22 cellular contexts compared by ENCODE assay signal in genomic region chr6:163608060-163608752, GRCh38.
A peak's percentile ranks its signal among the peaks of the same experiment; 100 is the strongest.
DNase-seq lines count a peak whose midpoint lies in the region; ATAC-seq and TF ChIP-seq lines count a peak whose summit lies in the region.
"Had no signal": no experiment of that assay in that cellular context is flagged by ENCODE, and none has a peak within 500 bp of the region (broad histone marks: within the 10 kb centered on the region; RNA-seq: fewer than 3 reads in every experiment).

No MANE protein-coding gene starts in this region.

- peak; percentile 42 for ATAC-seq in stimulated activated naive CD8-positive, alpha-beta T cell treated with anti-CD3 and anti-CD28 coated beads, Interleukin-15, amount 100 ng/mL, for 72 hours
- ATAC-seq in stimulated activated naive CD8-positive, alpha-beta T cell treated with anti-CD3 and anti-CD28 coated beads, Interleukin-15, Interleukin-2, amounts not matched to agents 100 U/mL and 50 U/mL, for 24 hours, result no peak
- ATAC-seq: HepG2, Panc1 had no signal

- no peak overlapping the region for H2BK5ac ChIP-seq in mesenchymal stem cell (ENCODE audit: low read depth, low read length, poor library complexity, severe bottlenecking)
- no peak overlapping the region for H2BK5ac ChIP-seq in trophoblast cell (ENCODE audit: low read depth, low read length, poor library complexity)

- H3K18ac ChIP-seq in mesenchymal stem cell (ENCODE audit: low read depth in 1 of 2, low read length in 2 of 2) (no peak overlapping the region), trophoblast cell (ENCODE audit: low read length) (no peak overlapping the region)

- peak overlapping the region in 1 of 2 experiments; percentile 1 for H3K14ac ChIP-seq in mesenchymal stem cell (ENCODE audit: low read length in 2 of 2)
- H3K14ac ChIP-seq in trophoblast cell (ENCODE audit: low read length), result no peak overlapping the region

- H3K79me2 ChIP-seq in neural progenitor cell (ENCODE audit: low read depth), result no peaks in the 10 kb centered on the region
- H3K79me2 ChIP-seq in trophoblast cell (ENCODE audit: control insufficient read depth, insufficient read depth, low read length, poor library complexity), result no peaks in the 10 kb centered on the region

- no peaks in the 10 kb centered on the region for H3K36me3 ChIP-seq in mesenchymal stem cell (ENCODE audit: control insufficient read depth in 1 of 2, insufficient read depth in 2 of 2, low read depth in 1 of 2, low read length in 2 of 2)
- no peaks in the 10 kb centered on the region for H3K36me3 ChIP-seq in neural progenitor cell
- no peaks in the 10 kb centered on the region for H3K36me3 ChIP-seq in trophoblast cell (ENCODE audit: control insufficient read depth in 1 of 2, insufficient read depth in 2 of 2, low read length in 2 of 2)
- H3K36me3 ChIP-seq: BE2C, HAP-1 had no signal

- H3K23ac ChIP-seq in mesenchymal stem cell (ENCODE audit: low read length in 2 of 2), result no peak overlapping the region
- H3K23ac ChIP-seq in trophoblast cell (ENCODE audit: low read length), result no peak overlapping the region

- no peak for DNase-seq in stimulated activated naive CD8-positive, alpha-beta T cell treated with anti-CD3 and anti-CD28 coated beads, Interleukin-15, amount 100 ng/mL, for 72 hours
- DNase-seq in stimulated activated naive CD8-positive, alpha-beta T cell treated with anti-CD3 and anti-CD28 coated beads, Interleukin-15, Interleukin-2, amounts not matched to agents 100 U/mL and 50 U/mL, for 24 hours, result no peak
- DNase-seq in mesenchymal stem cell (peak; percentile 28), neural progenitor cell (ENCODE audit: low spot score) (no peak), trophoblast cell (no peak), cortex of kidney (lab: John Stamatoyannopoulos, UW) (no peak), C1 segment of cervical spinal cord (lab: John Stamatoyannopoulos, UW) (no peak)
- DNase-seq: BE2C; CD4-positive, CD25-positive, alpha-beta regulatory T cell; DMS79; GM23248; KBM-7; MM.1S; NCI-H1048; NCI-H1417 treated with DMSO at 0.1 percent for 48 hours; NCI-H187; NCI-H774; SIG-M5 had no signal

- H3K4me2 ChIP-seq in mesenchymal stem cell (ENCODE audit: low read length, poor library complexity, severe bottlenecking), result no peak overlapping the region
- no peak overlapping the region for H3K4me2 ChIP-seq in neural progenitor cell
- H3K4me2 ChIP-seq in trophoblast cell (ENCODE audit: low read length), result no peak overlapping the region

- 63% methylated on average over 23 of the region's 23 CpGs for WGBS in mesenchymal stem cell
- no CpG with 5 or more reads among the region's 23 CpGs for WGBS in trophoblast cell (ENCODE audit: extremely low coverage, insufficient coverage, insufficient read length)

- no peaks in the 10 kb centered on the region for H3K36me3 Mint-ChIP-seq in neural progenitor cell
- H3K36me3 Mint-ChIP-seq: CD4-positive, CD25-positive, alpha-beta regulatory T cell had no signal

- H4K20me1 ChIP-seq in neural progenitor cell (ENCODE audit: low read depth), result no peaks in the 10 kb centered on the region

- H3K4me1 Mint-ChIP-seq in stimulated activated naive CD8-positive, alpha-beta T cell treated with anti-CD3 and anti-CD28 coated beads, Interleukin-15, amount 100 ng/mL, for 72 hours, result no peaks in the 10 kb centered on the region
- peaks cover 12% of the 10 kb centered on the region for H3K4me1 Mint-ChIP-seq in neural progenitor cell

- H3K4me1 ChIP-seq in mesenchymal stem cell (ENCODE audit: control insufficient read depth, insufficient read depth, low read depth, low read length) (no peaks in the 10 kb centered on the region), neural progenitor cell (no peaks in the 10 kb centered on the region), trophoblast cell (ENCODE audit: control insufficient read depth in 1 of 2, insufficient read depth in 2 of 2, low read length in 2 of 2) (no peaks in the 10 kb centered on the region)
- H3K4me1 ChIP-seq: BE2C, HAP-1 had no signal

- H3K4me3 Mint-ChIP-seq in stimulated activated naive CD8-positive, alpha-beta T cell treated with anti-CD3 and anti-CD28 coated beads, Interleukin-15, amount 100 ng/mL, for 72 hours, result no peak overlapping the region
- no peak overlapping the region for H3K4me3 Mint-ChIP-seq in neural progenitor cell
- H3K4me3 Mint-ChIP-seq: CD4-positive, CD25-positive, alpha-beta regulatory T cell had no signal

- no peak overlapping the region for H2BK120ac ChIP-seq in mesenchymal stem cell (ENCODE audit: low read depth, low read length)
- no peak overlapping the region for H2BK120ac ChIP-seq in trophoblast cell (ENCODE audit: insufficient read depth, low read length, poor library complexity)

- H3K27me3 ChIP-seq in mesenchymal stem cell (ENCODE audit: control insufficient read depth in 1 of 2, insufficient read depth in 1 of 2, low read length in 2 of 2), result no peaks in the 10 kb centered on the region
- H3K27me3 ChIP-seq in neural progenitor cell, result no peaks in the 10 kb centered on the region
- H3K27me3 ChIP-seq in trophoblast cell (ENCODE audit: insufficient read depth, low read length), result no peaks in the 10 kb centered on the region
- H3K27me3 ChIP-seq: BE2C had no signal

- no peak overlapping the region for H3K27ac ChIP-seq in mesenchymal stem cell (ENCODE audit: low read length, poor library complexity, severe bottlenecking)
- H3K27ac ChIP-seq in neural progenitor cell, result no peak overlapping the region
- H3K27ac ChIP-seq in trophoblast cell (ENCODE audit: low read depth, low read length), result no peak overlapping the region
- H3K27ac ChIP-seq: GM23248, HL-60 had no signal

- H3F3A ChIP-seq in neural progenitor cell (ENCODE audit: low read depth), result no peaks in the 10 kb centered on the region

- no peaks in the 10 kb centered on the region for H3K79me1 ChIP-seq in mesenchymal stem cell (replicated peaks; ENCODE audit: low read length, poor library complexity, severe bottlenecking)
- no peaks in the 10 kb centered on the region for H3K79me1 ChIP-seq in trophoblast cell (ENCODE audit: low read length)

- H2AK5ac ChIP-seq in mesenchymal stem cell (ENCODE audit: low read length, severe bottlenecking) (no peak overlapping the region), trophoblast cell (ENCODE audit: low read length) (no peak overlapping the region)

- no peak overlapping the region for H3K27ac Mint-ChIP-seq in stimulated activated naive CD8-positive, alpha-beta T cell treated with anti-CD3 and anti-CD28 coated beads, Interleukin-15, amount 100 ng/mL, for 72 hours
- H3K27ac Mint-ChIP-seq in neural progenitor cell, result peak overlapping the region; percentile 74
- H3K27ac Mint-ChIP-seq: CD4-positive, CD25-positive, alpha-beta regulatory T cell had no signal

- H3K27me3 Mint-ChIP-seq in stimulated activated naive CD8-positive, alpha-beta T cell treated with anti-CD3 and anti-CD28 coated beads, Interleukin-15, amount 100 ng/mL, for 72 hours, result peaks cover 24% of the 10 kb centered on the region
- peaks cover 6% of the 10 kb centered on the region for H3K27me3 Mint-ChIP-seq in neural progenitor cell (ENCODE audit: insufficient read depth, low read depth)

- H3K9me3 ChIP-seq in mesenchymal stem cell (ENCODE audit: control insufficient read depth, low read length), result no peaks in the 10 kb centered on the region
- no peaks in the 10 kb centered on the region for H3K9me3 ChIP-seq in neural progenitor cell (ENCODE audit: low read depth)
- H3K9me3 ChIP-seq in trophoblast cell (ENCODE audit: insufficient read depth, low read depth, low read length), result no peaks in the 10 kb centered on the region
- H3K9me3 ChIP-seq: BE2C, HAP-1 had no signal

- no peak for TF ChIP-seq CTCF in neural progenitor cell (IDR thresholded peaks at IDR 0.05)

- H3K9ac ChIP-seq in mesenchymal stem cell (ENCODE audit: low read length) (no peak overlapping the region), neural progenitor cell (no peak overlapping the region), trophoblast cell (ENCODE audit: low read length) (no peak overlapping the region)
- H3K9ac ChIP-seq: GM23248 had no signal

- H3K9me3 Mint-ChIP-seq in stimulated activated naive CD8-positive, alpha-beta T cell treated with anti-CD3 and anti-CD28 coated beads, Interleukin-15, amount 100 ng/mL, for 72 hours, result peaks cover 4 to 19% of the 10 kb centered on the region in 2 donors
- H3K9me3 Mint-ChIP-seq in neural progenitor cell, result peaks cover 6% of the 10 kb centered on the region

- H4K12ac ChIP-seq in trophoblast cell (ENCODE audit: low read depth, low read length), result no peak overlapping the region

- H2BK12ac ChIP-seq in mesenchymal stem cell (ENCODE audit: low read length in 2 of 2) (peak overlapping the region in 1 of 2 experiments; percentile 46), trophoblast cell (ENCODE audit: low read length) (no peak overlapping the region)

- H2BK15ac ChIP-seq in mesenchymal stem cell (ENCODE audit: low read depth, poor library complexity, severe bottlenecking), result no peak overlapping the region

- H2AFZ ChIP-seq in mesenchymal stem cell (ENCODE audit: low read depth, low read length) (no peak overlapping the region), neural progenitor cell (replicated peaks) (no peak overlapping the region), trophoblast cell (ENCODE audit: insufficient read depth, low read length, poor library complexity) (no peak overlapping the region)
- H2AFZ ChIP-seq: GM23248 had no signal

- H3K4ac ChIP-seq in mesenchymal stem cell (ENCODE audit: low read depth in 1 of 2, low read length in 2 of 2) (no peak overlapping the region), trophoblast cell (ENCODE audit: low read depth, low read length) (no peak overlapping the region)

- H4K91ac ChIP-seq in mesenchymal stem cell (ENCODE audit: low read length), result no peak overlapping the region
- no peak overlapping the region for H4K91ac ChIP-seq in trophoblast cell (ENCODE audit: low read depth, low read length)

- H3K4me3 ChIP-seq in mesenchymal stem cell (ENCODE audit: insufficient read depth in 1 of 2, low read depth in 1 of 2, low read length in 2 of 2) (no peak overlapping the region), neural progenitor cell (no peak overlapping the region), trophoblast cell (ENCODE audit: low read depth, low read length) (no peak overlapping the region)
- H3K4me3 ChIP-seq: GM23248, HAP-1 had no signal

- H4K8ac ChIP-seq in mesenchymal stem cell (ENCODE audit: low read length) (no peak overlapping the region), trophoblast cell (ENCODE audit: low read depth, low read length) (no peak overlapping the region)
